ENCODE assay signal across 8 cellular contexts in genomic region chr9:114238919-114239879, GRCh38.
DNase-seq lines count a peak whose midpoint lies in the region; ATAC-seq, FAIRE-seq and TF ChIP-seq lines count a peak whose summit lies in the region.

No MANE protein-coding gene starts in this region.

- H3K4me2 ChIP-seq in endothelial cell of umbilical vein (ENCODE audit: insufficient read depth, low read length) = no peak overlapping the region

- peaks cover 8% of the 10 kb centered on the region for H3K4me1 ChIP-seq in endothelial cell of umbilical vein (ENCODE audit: control insufficient read depth, extremely low read depth, insufficient read depth, low read length)

- FAIRE-seq in endothelial cell of umbilical vein (lab: Jason Lieb, UNC) = peak; percentile 73

- no peaks in the 10 kb centered on the region for H3K27me3 ChIP-seq in endothelial cell of umbilical vein (ENCODE audit: control insufficient read depth in 2 of 2, insufficient read depth in 2 of 2, low read length in 2 of 2)

- no peaks in the 10 kb centered on the region for H3K36me3 Mint-ChIP-seq in neural crest cell (ENCODE audit: low read depth)
- H3K36me3 Mint-ChIP-seq in activated T-helper 2 cell treated with anti-CD3 and anti-CD28 coated beads, Interferon-gamma antibody, Interleukin-2, Interleukin-4, amounts not matched to agents 10 μg/mL and 5 μg/mL and 100 μg/mL, durations not matched to agents 14 hours and 24 hours and 36 hours (ENCODE audit: low read depth) = no peaks in the 10 kb centered on the region

- H3K4me3 Mint-ChIP-seq in neural crest cell = no peak overlapping the region
- no peak overlapping the region for H3K4me3 Mint-ChIP-seq in activated T-helper 2 cell treated with anti-CD3 and anti-CD28 coated beads, Interferon-gamma antibody, Interleukin-2, Interleukin-4, amounts not matched to agents 10 μg/mL and 5 μg/mL and 100 μg/mL, durations not matched to agents 14 hours and 24 hours and 36 hours (ENCODE audit: low read depth)

- H3K4me1 Mint-ChIP-seq in neural crest cell = peaks cover 23% of the 10 kb centered on the region
- H3K4me1 Mint-ChIP-seq in activated T-helper 2 cell treated with anti-CD3 and anti-CD28 coated beads, Interferon-gamma antibody, Interleukin-2, Interleukin-4, amounts not matched to agents 10 μg/mL and 5 μg/mL and 100 μg/mL, durations not matched to agents 14 hours and 24 hours and 36 hours (ENCODE audit: low read depth) = peaks cover 1% of the 10 kb centered on the region

- H3K4me3 ChIP-seq in endothelial cell of umbilical vein (replicated peaks in 1 of 3; ENCODE audit: insufficient read depth in 1 of 3, low read depth in 1 of 3, low read length in 3 of 3) = no peak overlapping the region

- no peak for TF ChIP-seq POLR2A in endothelial cell of umbilical vein (IDR thresholded peaks at IDR 0.05; ENCODE audit: low read depth, low read length)

- BruUV-seq in endothelial cell of umbilical vein (replicated peaks; lab: Mats Ljungman, UMichigan) = no TSS peak

- peaks cover 0 to 6% of the 10 kb centered on the region in 2 experiments for H3K36me3 ChIP-seq in endothelial cell of umbilical vein (ENCODE audit: control insufficient read depth in 2 of 2, extremely low read depth in 1 of 2, insufficient read depth in 2 of 2, low read length in 2 of 2)

- no peaks in the 10 kb centered on the region for H3K27me3 Mint-ChIP-seq in neural crest cell (ENCODE audit: low read depth)
- H3K27me3 Mint-ChIP-seq in activated T-helper 2 cell treated with anti-CD3 and anti-CD28 coated beads, Interferon-gamma antibody, Interleukin-2, Interleukin-4, amounts not matched to agents 10 μg/mL and 5 μg/mL and 100 μg/mL, durations not matched to agents 14 hours and 24 hours and 36 hours (ENCODE audit: low read depth) = no peaks in the 10 kb centered on the region

- intact Hi-C loops in endothelial cell of umbilical vein (cut with micrococcal nuclease) = loop anchor here (5.0 kb wide), 1 partner anchor 48 kb away; no protein-coding TSS in a partner anchor
- intact Hi-C loops in activated T-helper 2 cell treated with anti-CD3 and anti-CD28 coated beads, Interferon-gamma antibody, Interleukin-2, Interleukin-4, amounts not matched to agents 10 μg/mL and 5 μg/mL and 100 μg/mL, durations not matched to agents 14 hours and 24 hours and 36 hours (cut with micrococcal nuclease) = no loop called here

- H3K27ac Mint-ChIP-seq in neural crest cell (ENCODE audit: unreplicated experiment) = peak overlapping the region; percentile 60
- H3K27ac Mint-ChIP-seq in activated T-helper 2 cell treated with anti-CD3 and anti-CD28 coated beads, Interferon-gamma antibody, Interleukin-2, Interleukin-4, amounts not matched to agents 10 μg/mL and 5 μg/mL and 100 μg/mL, durations not matched to agents 14 hours and 24 hours and 36 hours = no peak overlapping the region

- no peaks in the 10 kb centered on the region for H3K9me3 Mint-ChIP-seq in neural crest cell
- H3K9me3 Mint-ChIP-seq in activated T-helper 2 cell treated with anti-CD3 and anti-CD28 coated beads, Interferon-gamma antibody, Interleukin-2, Interleukin-4, amounts not matched to agents 10 μg/mL and 5 μg/mL and 100 μg/mL, durations not matched to agents 14 hours and 24 hours and 36 hours = no peaks in the 10 kb centered on the region

- no peaks in the 10 kb centered on the region for H3K9me3 ChIP-seq in endothelial cell of umbilical vein (replicated peaks; ENCODE audit: control insufficient read depth, insufficient read depth, low read length)

- CTCF ChIA-PET in endothelial cell of umbilical vein (lab: Charles Lee) = interaction anchor here (0.9 to 3.7 kb wide), 23 partner anchors 9 to 157 kb away, joined by 3 to 37 read pairs (median 5); partner anchors contain the start of gene COL27A1

- no peaks in the 10 kb centered on the region for H3K79me2 ChIP-seq in endothelial cell of umbilical vein (ENCODE audit: control insufficient read depth, insufficient read depth, low read length)

- no peaks in the 10 kb centered on the region for H3K9me1 ChIP-seq in endothelial cell of umbilical vein (replicated peaks; ENCODE audit: control insufficient read depth, extremely low read depth, insufficient read depth, low read length)

- H2AFZ ChIP-seq in endothelial cell of umbilical vein (ENCODE audit: low read depth, low read length) = no peak overlapping the region

- ATAC-seq in GM18868 (IDR thresholded peaks at IDR 0.05; ENCODE audit: unreplicated experiment) = no peak

- H4K20me1 ChIP-seq in endothelial cell of umbilical vein (replicated peaks; ENCODE audit: control insufficient read depth, extremely low read depth, insufficient read depth, low read length) = no peaks in the 10 kb centered on the region

- DNase-seq in GM03348 (ENCODE audit: low spot score) (peak; percentile 45), NCI-H82 (lab: John Stamatoyannopoulos, UW) (peak; percentile 80), endothelial cell of umbilical vein (ENCODE audit: low read depth, low spot score) (peak; percentile 51), neural crest cell (ENCODE audit: low read depth, low spot score) (no peak), NCI-H2107 treated with DMSO at 0.1 percent for 48 hours (lab: John Stamatoyannopoulos, UW; ENCODE audit: unreplicated experiment) (no peak), pons (ENCODE audit: low spot score) (no peak)
- no peak for DNase-seq in activated T-helper 2 cell treated with anti-CD3 and anti-CD28 coated beads, Interferon-gamma antibody, Interleukin-2, Interleukin-4, amounts not matched to agents 10 μg/mL and 5 μg/mL and 100 μg/mL, durations not matched to agents 14 hours and 24 hours and 36 hours (ENCODE audit: low spot score)

- H3K27ac ChIP-seq in endothelial cell of umbilical vein (ENCODE audit: insufficient read depth, low read depth, low read length) = no peak overlapping the region

- dilution Hi-C loops in endothelial cell of umbilical vein (cut with MboI; ENCODE audit: extremely low pct_ligation_motif_present, low sequenced_read_pairs) = no loop called here

- no peak overlapping the region for H3K9ac ChIP-seq in endothelial cell of umbilical vein (replicated peaks; ENCODE audit: extremely low read depth, insufficient read depth, low read length)

- TF ChIP-seq CTCF in endothelial cell of umbilical vein (IDR thresholded peaks at IDR 0.05; ENCODE audit: extremely low read depth in 1 of 2, insufficient read depth in 1 of 2, low read depth in 1 of 2, low read length in 2 of 2) (peak in 1 of 2 donors; percentile 50), neural crest cell (conservative IDR thresholded peaks at IDR 0.05) (no peak)

- POLR2A ChIA-PET in endothelial cell of umbilical vein (lab: Charles Lee) = no interaction called here

TF ChIP-seq in endothelial cell of umbilical vein, 7 proteins besides CTCF, POLR2A, EP300 and RAD21:
- TF ChIP-seq MAX (IDR thresholded peaks at IDR 0.05; ENCODE audit: insufficient read depth, insufficient read length) (no peak), GATA2 (IDR thresholded peaks at IDR 0.05; ENCODE audit: insufficient read depth, insufficient read length, low read depth, low read length) (peak; percentile 83), MYC (IDR thresholded peaks at IDR 0.05; ENCODE audit: low read depth, low read length) (no peak), EZH2 (IDR thresholded peaks at IDR 0.05; ENCODE audit: borderline replicate concordance, low read depth, low read length, severe bottlenecking) (no peak)

Comparison
In these comparisons a context has a peak if more than half of its experiments do, and no peak if none do; other contexts are left out.
1. DNase-seq: peak in GM03348 (single experiment), NCI-H82 (single experiment) and endothelial cell of umbilical vein (single experiment); none in neural crest cell (single experiment), activated T-helper 2 cell treated with anti-CD3 and anti-CD28 coated beads, Interferon-gamma antibody, Interleukin-2, Interleukin-4, amounts not matched to agents 10 μg/mL and 5 μg/mL and 100 μg/mL, durations not matched to agents 14 hours and 24 hours and 36 hours (single experiment), NCI-H2107 treated with DMSO at 0.1 percent for 48 hours (single experiment) and pons (single experiment).